ENCODE assay signal across 33 cellular contexts in genomic region chr1:219958875-219959417, GRCh38. TPM values are rescaled to one million over a fixed set of nuclear protein-coding genes. Genes with fewer than 3 reads are reported as not detected.
DNase-seq lines count a peak whose midpoint lies in the region; ATAC-seq, FAIRE-seq and TF ChIP-seq lines count a peak whose summit lies in the region.
"Had no signal": no experiment of that assay in that cellular context is flagged by ENCODE, and none has a peak within 500 bp of the region (broad histone marks: within the 10 kb centered on the region; RNA-seq: fewer than 3 reads in every experiment).

No MANE protein-coding gene starts in this region.

- TF ChIP-seq CTCF in HepG2 (CRISPR knock-in tag; IDR thresholded peaks at IDR 0.05) (no peak), right lobe of liver (IDR thresholded peaks at IDR 0.05) (no peak), H1 (IDR thresholded peaks at IDR 0.05; ENCODE audit: control extremely low read depth in 1 of 3, insufficient read depth in 1 of 3, low read depth in 1 of 3, low read length in 3 of 3) (no peak), gastrocnemius medialis (IDR thresholded peaks at IDR 0.05 in 4 of 5, conservative IDR thresholded peaks at IDR 0.05 in 1 of 5) (no peak)

- no peak overlapping the region for H3K27ac ChIP-seq in HepG2 (ENCODE audit: extremely low read length, insufficient read depth, low read length)
- no peak overlapping the region for H3K27ac ChIP-seq in right lobe of liver
- H3K27ac ChIP-seq in H1 (ENCODE audit: low read depth, low read length): no peak overlapping the region
- no peak overlapping the region for H3K27ac ChIP-seq in gastrocnemius medialis
- H3K27ac ChIP-seq: BLaER1, body of pancreas, dorsolateral prefrontal cortex, esophagus muscularis mucosa, PC-9, upper lobe of left lung had no signal

- H3K9ac ChIP-seq in HepG2 (ENCODE audit: insufficient read depth, low read depth, low read length): no peak overlapping the region
- H3K9ac ChIP-seq in H1 (replicated peaks in 1 of 4; ENCODE audit: extremely low read depth in 1 of 4, low read depth in 3 of 4, low read length in 3 of 4): no peak overlapping the region
- H3K9ac ChIP-seq: BLaER1, SK-N-SH had no signal

- H3K9me3 ChIP-seq in HepG2 (ENCODE audit: low read length): no peaks in the 10 kb centered on the region
- no peaks in the 10 kb centered on the region for H3K9me3 ChIP-seq in right lobe of liver
- H3K9me3 ChIP-seq in H1 (ENCODE audit: insufficient read depth in 2 of 2, low read depth in 1 of 2, low read length in 1 of 2): no peaks in the 10 kb centered on the region
- no peaks in the 10 kb centered on the region for H3K9me3 ChIP-seq in gastrocnemius medialis
- H3K9me3 ChIP-seq: BLaER1, body of pancreas, esophagus muscularis mucosa, SK-N-SH, upper lobe of left lung had no signal

- no peak overlapping the region for H4K8ac ChIP-seq in H1 (ENCODE audit: extremely low read depth, insufficient read depth, low read length)

- in situ Hi-C loops in HepG2 (cut with HindIII; ENCODE audit: extremely low pct_ligation_motif_present, low pct_unique_long_range_greater_than_20kb) (no loop called here), gastrocnemius medialis (cut with MboI; ENCODE audit: low sequenced_read_pairs in 4 of 4) (no loop called here)

- no peak for TF ChIP-seq EP300 in HepG2 (IDR thresholded peaks at IDR 0.05; ENCODE audit: low read depth in 2 of 2, low read length in 2 of 2)
- TF ChIP-seq EP300 in HepG2 (CRISPR knock-in tag; IDR thresholded peaks at IDR 0.05; ENCODE audit: borderline replicate concordance): no peak
- TF ChIP-seq EP300 in H1 (IDR thresholded peaks at IDR 0.05; ENCODE audit: borderline replicate concordance in 1 of 2, low read depth in 2 of 2, low read length in 2 of 2): no peak

- H3K23me2 ChIP-seq in H1 (ENCODE audit: low read depth, low read length): no peaks in the 10 kb centered on the region

- 74% methylated on average over 16 of the region's 16 CpGs for WGBS in HepG2 (ENCODE audit: low lambda C conversion rate)
- WGBS in right lobe of liver (ENCODE audit: insufficient coverage, low coverage, low lambda C conversion rate, missing lambda C conversion rate): 89% methylated on average over 7 of the region's 16 CpGs
- 95% methylated on average over 16 of the region's 16 CpGs; no CpG with 5 or more reads in 1 of the 2 experiments for WGBS in H1 (ENCODE audit: extremely low coverage in 1 of 2, insufficient coverage in 1 of 2, insufficient read length in 1 of 2, insufficient replicate concordance in 2 of 2, low coverage in 1 of 2, low lambda C conversion rate in 2 of 2, missing lambda C conversion rate in 1 of 2), 2 experiments

- no peaks in the 10 kb centered on the region for H3K79me2 ChIP-seq in HepG2 (ENCODE audit: insufficient read depth, low read length)
- no peaks in the 10 kb centered on the region for H3K79me2 ChIP-seq in H1 (ENCODE audit: control insufficient read depth in 1 of 2, insufficient read depth in 2 of 2, low read length in 2 of 2)

- POLR2A ChIA-PET in HepG2 (lab: Yijun Ruan, JAX): no interaction called here
- POLR2A ChIA-PET in H1 (lab: Charles Lee; ENCODE audit: partially characterized antibody): interaction anchor here (0.6 kb wide), 1 partner anchor 38 kb away, joined by 3 read pairs; no protein-coding TSS in a partner anchor

- H3K36me3 ChIP-seq in HepG2 (replicated peaks in 1 of 2; ENCODE audit: control insufficient read depth in 1 of 2, insufficient read depth in 2 of 2, low read length in 2 of 2) (no peaks in the 10 kb centered on the region), right lobe of liver (no peaks in the 10 kb centered on the region), H1 (ENCODE audit: control insufficient read depth in 2 of 4, insufficient read depth in 4 of 4, low read length in 3 of 4) (no peaks in the 10 kb centered on the region), gastrocnemius medialis (no peaks in the 10 kb centered on the region)
- H3K36me3 ChIP-seq: BLaER1, esophagus muscularis mucosa, upper lobe of left lung had no signal

- TF ChIP-seq POLR2A in HepG2 (IDR thresholded peaks at IDR 0.05; ENCODE audit: insufficient read depth in 1 of 2, low read depth in 2 of 2, low read length in 2 of 2) (no peak), right lobe of liver (IDR thresholded peaks at IDR 0.05) (no peak), H1 (IDR thresholded peaks at IDR 0.05; ENCODE audit: control extremely low read depth in 1 of 2, low read depth in 2 of 2, low read length in 2 of 2) (no peak), gastrocnemius medialis (IDR thresholded peaks at IDR 0.05) (no peak)

- intact Hi-C loops in HepG2 (cut with micrococcal nuclease; ENCODE audit: unreplicated experiment) (no loop called here), right lobe of liver (cut with DNase I) (no loop called here), gastrocnemius medialis (cut with DNase I; ENCODE audit: low total_unique reads) (no loop called here)

- no peak overlapping the region for H3K4ac ChIP-seq in H1 (replicated peaks; ENCODE audit: insufficient read length, low read depth, low read length)

- no peak overlapping the region for H3K18ac ChIP-seq in H1 (ENCODE audit: extremely low read depth, low read length)

- no peak for DNase-seq in HepG2 (ENCODE audit: low spot score)
- DNase-seq in right lobe of liver: no peak
- peak; percentile 23 for DNase-seq in NCI-H510A treated with DMSO at 0.1 percent for 48 hours (lab: John Stamatoyannopoulos, UW)
- DNase-seq in H1 (ENCODE audit: low read depth in 1 of 2, low spot score in 2 of 2): no peak
- no peak for DNase-seq in gastrocnemius medialis
- no peak for DNase-seq in NCI-H1105 treated with DMSO at 0.1 percent for 48 hours (lab: John Stamatoyannopoulos, UW)
- DNase-seq in activated T-cell treated with anti-CD3 and anti-CD28 coated beads for 4 hours: no peak
- DNase-seq: activated B cell treated with CpG ODN at 0.5 μM for 24 hours; activated naive CD4-positive, alpha-beta T cell treated with anti-CD3 and anti-CD28 coated beads, Interleukin-2, amount 10 ng/mL, durations not matched to agents 7 days and 5 days; activated T-cell treated with anti-CD3 and anti-CD28 coated beads, Interleukin-2, amount 50 U/mL, for 72 hours; body of pancreas; cerebellar nuclear complex; DND-41; dorsolateral prefrontal cortex; foreskin fibroblast; HFFc6; NCI-H1105; NCI-H2029 treated with DMSO at 0.1 percent for 48 hours; PC-9; SK-N-SH; stimulated activated CD4-positive, alpha-beta T cell treated with anti-CD3 and anti-CD28 coated beads, Interleukin-15, amount 100 ng/mL, for 24 hours; upper lobe of left lung had no signal

- H3K4me3 ChIP-seq in HepG2 (replicated peaks in 1 of 3; ENCODE audit: insufficient read depth in 1 of 3, low read depth in 2 of 3, low read length in 3 of 3) (no peak overlapping the region), right lobe of liver (no peak overlapping the region), H1 (ENCODE audit: extremely low read depth in 1 of 4, insufficient read depth in 2 of 4, low read depth in 3 of 4, low read length in 4 of 4) (no peak overlapping the region), gastrocnemius medialis (no peak overlapping the region)
- H3K4me3 ChIP-seq: BLaER1, body of pancreas, dorsolateral prefrontal cortex, esophagus muscularis mucosa, lung, PC-9, upper lobe of left lung had no signal

- no peak overlapping the region for H3K23ac ChIP-seq in H1 (ENCODE audit: insufficient read length)

- H2BK12ac ChIP-seq in H1 (ENCODE audit: low read depth, low read length): no peak overlapping the region

- H2BK5ac ChIP-seq in H1 (ENCODE audit: low read depth, low read length): no peak overlapping the region

- no peak for TF ChIP-seq RAD21 in HepG2 (CRISPR knock-in tag; IDR thresholded peaks at IDR 0.05)
- no peak for TF ChIP-seq RAD21 in H1 (IDR thresholded peaks at IDR 0.05 in 1 of 2, conservative IDR thresholded peaks at IDR 0.05 in 1 of 2; ENCODE audit: low read depth in 2 of 2, low read length in 2 of 2)

- H3K27me3 ChIP-seq in HepG2 (ENCODE audit: control insufficient read depth in 1 of 2, insufficient read depth in 2 of 2, low read length in 2 of 2) (no peaks in the 10 kb centered on the region), right lobe of liver (no peaks in the 10 kb centered on the region), H1 (replicated peaks in 1 of 4; ENCODE audit: control insufficient read depth in 3 of 4, extremely low read depth in 1 of 4, insufficient read depth in 3 of 4, low read length in 3 of 4) (no peaks in the 10 kb centered on the region), gastrocnemius medialis (no peaks in the 10 kb centered on the region)
- H3K27me3 ChIP-seq: BLaER1, body of pancreas, dorsolateral prefrontal cortex, esophagus muscularis mucosa, upper lobe of left lung had no signal

- H3K4me1 ChIP-seq in HepG2 (ENCODE audit: insufficient read depth, low read length): peaks cover 20% of the 10 kb centered on the region; the same call in 1 of the 2 replicates
- peaks cover 0 to 25% (median 11%) of the 10 kb centered on the region in 4 donors for H3K4me1 ChIP-seq in right lobe of liver
- H3K4me1 ChIP-seq in H1 (replicated peaks in 1 of 4; ENCODE audit: control insufficient read depth in 3 of 4, insufficient read depth in 4 of 4, low read length in 3 of 4): no peaks in the 10 kb centered on the region
- no peaks in the 10 kb centered on the region for H3K4me1 ChIP-seq in gastrocnemius medialis
- H3K4me1 ChIP-seq: BLaER1, esophagus muscularis mucosa, upper lobe of left lung had no signal

- no peak overlapping the region for H2BK20ac ChIP-seq in H1 (ENCODE audit: low read length)

- H3K56ac ChIP-seq in H1 (replicated peaks; ENCODE audit: insufficient read length, low read depth, low read length): no peak overlapping the region

- H2BK120ac ChIP-seq in H1 (replicated peaks; ENCODE audit: low read depth, low read length): no peak overlapping the region

- H2BK15ac ChIP-seq in H1 (ENCODE audit: low read length): no peak overlapping the region

- H4K91ac ChIP-seq in H1 (replicated peaks; ENCODE audit: insufficient read length, low read length): no peak overlapping the region

- H3K4me2 ChIP-seq in HepG2 (ENCODE audit: low read depth, low read length): no peak overlapping the region
- no peak overlapping the region for H3K4me2 ChIP-seq in H1 (ENCODE audit: insufficient read depth in 1 of 2, low read depth in 2 of 2, low read length in 2 of 2)
- H3K4me2 ChIP-seq: BLaER1, PC-9, SK-N-SH had no signal

- H2AFZ ChIP-seq in HepG2 (ENCODE audit: low read length): no peak overlapping the region
- H2AFZ ChIP-seq in H1 (ENCODE audit: low read length): peak overlapping the region; percentile 40; the same call in 1 of the 2 replicates
- H2AFZ ChIP-seq: PC-9 had no signal

- H2AK5ac ChIP-seq in H1 (ENCODE audit: low read depth, low read length): no peak overlapping the region

- H4K20me1 ChIP-seq in HepG2 (ENCODE audit: insufficient read depth, low read length) (no peaks in the 10 kb centered on the region), H1 (replicated peaks in 1 of 2; ENCODE audit: control insufficient read depth in 1 of 2, insufficient read depth in 2 of 2, low read length in 2 of 2) (no peaks in the 10 kb centered on the region)
- H4K20me1 ChIP-seq: BLaER1 had no signal

- BruUV-seq in HepG2 (replicated peaks; lab: Mats Ljungman, UMichigan): no TSS peak

- no peak for FAIRE-seq in HepG2 (lab: Jason Lieb, UNC)
- FAIRE-seq in H1 (lab: Jason Lieb, UNC): no peak
- FAIRE-seq: endometrium had no signal

- no peak overlapping the region for H3K14ac ChIP-seq in H1 (ENCODE audit: insufficient read length)

- CTCF ChIA-PET in HepG2 (lab: Yijun Ruan, JAX; ENCODE audit: low intra/inter-chr PET ratio, low total read pairs) (no interaction called here), H1 (lab: Charles Lee; ENCODE audit: partially characterized antibody) (interaction anchor here (0.7 kb wide), 1 partner anchor 181 kb away, joined by 3 read pairs; no protein-coding TSS in a partner anchor)

- H3K79me1 ChIP-seq in H1 (ENCODE audit: low read depth, low read length): no peaks in the 10 kb centered on the region

- H4K5ac ChIP-seq in H1 (ENCODE audit: insufficient read length, low read depth, low read length): no peak overlapping the region

- ATAC-seq in HepG2 (peak; percentile 39; the same call in 2 of the 3 replicates), right lobe of liver (no peak), gastrocnemius medialis (no peak)
- ATAC-seq: body of pancreas, Right ventricle myocardium inferior had no signal

RNA-seq across cellular contexts. Expression of gene SLC30A10, which starts 30.6 kb away (rescaled TPM):
- 14.7 and 30.2 TPM in 2 replicates for total RNA-seq in HepG2 (2016; rRNA removed; fragmentation: Illumina TruSeq; extraction: Trizol)
- total RNA-seq in HepG2 (2016; cell fraction: cytosol; rRNA removed; fragmentation: Illumina TruSeq; extraction: Trizol; ENCODE audit: low read depth): 3.8 and 4.0 TPM in 2 replicates
- total RNA-seq in HepG2 (2016; cell fraction: insoluble cytoplasmic fraction; rRNA removed; fragmentation: Illumina TruSeq; extraction: Trizol): 13.7 and 28.0 TPM in 2 replicates
- total RNA-seq in HepG2 (2016; cell fraction: membrane; rRNA removed; fragmentation: Illumina TruSeq; extraction: Trizol): 7.4 and 8.2 TPM in 2 replicates
- 32.1 and 39.5 TPM in 2 replicates for total RNA-seq in HepG2 (2016; cell fraction: nucleus; rRNA removed; fragmentation: Illumina TruSeq; extraction: Trizol)
- 20.9 and 27.0 TPM in 2 replicates for polyA plus RNA-seq in HepG2 (2011; rRNA removed)
- 12.2 and 16.2 TPM in 2 replicates for polyA plus RNA-seq in HepG2 (2011; cell fraction: cytosol; rRNA removed)
- polyA plus RNA-seq in HepG2 (2011; cell fraction: nucleus; rRNA removed): 39.6 and 51.3 TPM in 2 replicates
- polyA plus RNA-seq in HepG2 (2012): 16.5 and 28.2 TPM in 2 replicates
- 1.8 TPM in 2 replicates for polyA plus RNA-seq in HepG2 (2016; cell fraction: cytosol; fragmentation: Illumina TruSeq; extraction: Trizol; ENCODE audit: low read depth)
- 10.8 and 12.9 TPM in 2 replicates for polyA plus RNA-seq in HepG2 (2016; cell fraction: insoluble cytoplasmic fraction; fragmentation: Illumina TruSeq; extraction: Trizol; ENCODE audit: low read depth)
- 4.1 and 4.5 TPM in 2 replicates for polyA plus RNA-seq in HepG2 (2016; cell fraction: membrane; fragmentation: Illumina TruSeq; extraction: Trizol; ENCODE audit: low read depth)
- 70.7 and 74.5 TPM in 2 replicates for polyA plus RNA-seq in HepG2 (2016; cell fraction: nucleus; fragmentation: Illumina TruSeq; extraction: Trizol; ENCODE audit: insufficient read depth, low read depth)
- polyA minus RNA-seq in HepG2 (2011; rRNA and poly(A)+ RNA removed; ENCODE audit: low replicate concordance): 24.0 TPM in 1 of 2 replicates, not detected in the other
- polyA minus RNA-seq in HepG2 (2011; cell fraction: cytosol; rRNA and poly(A)+ RNA removed): 13.0 and 14.8 TPM in 2 replicates
- polyA minus RNA-seq in HepG2 (2011; cell fraction: nucleus; rRNA and poly(A)+ RNA removed): 18.3 and 33.6 TPM in 2 replicates
- 10 to 100 TPM; 25.5 to 55.5 (median 36.6) TPM for total RNA-seq in right lobe of liver
- 0.15 and 0.61 TPM in 2 replicates for total RNA-seq in H1 (2021; fragmentation: NEBNext Ultra II Directional; extraction: Animal tissue kit (Norgen Biotek cat#: 25700))
- 0.23 and 0.47 TPM in 2 replicates for polyA plus RNA-seq in H1 (2011; rRNA removed)
- 0.56 TPM for polyA plus RNA-seq in H1 (2011; cell fraction: cytosol; rRNA removed)
- polyA plus RNA-seq in H1 (2011; cell fraction: nucleus; rRNA removed): 1.2 TPM
- 0.31 to 0.39 TPM (median 0.36 TPM) in 4 replicates for polyA plus RNA-seq in H1 (2012, experiment 1 of 2)
- 0.08 TPM for polyA plus RNA-seq in H1 (2012, experiment 2 of 2)
- 0.14 TPM for polyA plus RNA-seq in H1 (2013, experiment 1 of 2)
- polyA plus RNA-seq in H1 (2013, experiment 2 of 2): 0.17 TPM
- 0.73 and 0.85 TPM in 2 replicates for polyA minus RNA-seq in H1 (2011; rRNA and poly(A)+ RNA removed)
- polyA minus RNA-seq in H1 (2011; cell fraction: cytosol; rRNA and poly(A)+ RNA removed): not detected
- polyA minus RNA-seq in H1 (2011; cell fraction: nucleus; rRNA and poly(A)+ RNA removed): 1.6 TPM
- total RNA-seq in gastrocnemius medialis: not detected
- total RNA-seq: activated T-cell treated with anti-CD3 and anti-CD28 coated beads, Interleukin-2, amount 50 U/mL, for 72 hours; esophagus muscularis mucosa; HFFc6; lung; M059J; mononuclear cell; natural killer cell treated with Interleukin-12 subunit alpha and Interleukin-12 subunit beta and Interleukin-15 and Interleukin-18, amount 100 ng/mL, for 72 hours; omental fat pad; PC-9; subcutaneous adipose tissue; T-helper 1 cell treated with Interleukin-12 subunit alpha and Interleukin-12 subunit beta and Interleukin-4 antibody, amounts not matched to agents 30 ng/mL and 1 ng/mL, for 36 hours; upper lobe of left lung had no signal
- polyA plus RNA-seq: lung had no signal
